Comparison of ENCODE assay signal across 1 cellular context in genomic region chr13:93865235-93865634, GRCh38.
TF ChIP-seq lines count a peak whose summit lies in the region.

No MANE protein-coding gene starts in this region.

TF ChIP-seq in IMR-90, 13 proteins besides CTCF, POLR2A, EP300 and RAD21 (continued from another document):
- TF ChIP-seq, protein P1, sequence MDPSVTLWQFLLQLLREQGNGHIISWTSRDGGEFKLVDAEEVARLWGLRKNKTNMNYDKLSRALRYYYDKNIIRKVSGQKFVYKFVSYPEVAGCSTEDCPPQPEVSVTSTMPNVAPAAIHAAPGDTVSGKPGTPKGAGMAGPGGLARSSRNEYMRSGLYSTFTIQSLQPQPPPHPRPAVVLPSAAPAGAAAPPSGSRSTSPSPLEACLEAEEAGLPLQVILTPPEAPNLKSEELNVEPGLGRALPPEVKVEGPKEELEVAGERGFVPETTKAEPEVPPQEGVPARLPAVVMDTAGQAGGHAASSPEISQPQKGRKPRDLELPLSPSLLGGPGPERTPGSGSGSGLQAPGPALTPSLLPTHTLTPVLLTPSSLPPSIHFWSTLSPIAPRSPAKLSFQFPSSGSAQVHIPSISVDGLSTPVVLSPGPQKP (IDR thresholded peaks at IDR 0.05; ENCODE audit: borderline replicate concordance, low read depth, low read length) = no peak
- no peak for TF ChIP-seq MAZ (IDR thresholded peaks at IDR 0.05; ENCODE audit: borderline replicate concordance, low read depth, low read length)
